In the genomic region with DNA sequence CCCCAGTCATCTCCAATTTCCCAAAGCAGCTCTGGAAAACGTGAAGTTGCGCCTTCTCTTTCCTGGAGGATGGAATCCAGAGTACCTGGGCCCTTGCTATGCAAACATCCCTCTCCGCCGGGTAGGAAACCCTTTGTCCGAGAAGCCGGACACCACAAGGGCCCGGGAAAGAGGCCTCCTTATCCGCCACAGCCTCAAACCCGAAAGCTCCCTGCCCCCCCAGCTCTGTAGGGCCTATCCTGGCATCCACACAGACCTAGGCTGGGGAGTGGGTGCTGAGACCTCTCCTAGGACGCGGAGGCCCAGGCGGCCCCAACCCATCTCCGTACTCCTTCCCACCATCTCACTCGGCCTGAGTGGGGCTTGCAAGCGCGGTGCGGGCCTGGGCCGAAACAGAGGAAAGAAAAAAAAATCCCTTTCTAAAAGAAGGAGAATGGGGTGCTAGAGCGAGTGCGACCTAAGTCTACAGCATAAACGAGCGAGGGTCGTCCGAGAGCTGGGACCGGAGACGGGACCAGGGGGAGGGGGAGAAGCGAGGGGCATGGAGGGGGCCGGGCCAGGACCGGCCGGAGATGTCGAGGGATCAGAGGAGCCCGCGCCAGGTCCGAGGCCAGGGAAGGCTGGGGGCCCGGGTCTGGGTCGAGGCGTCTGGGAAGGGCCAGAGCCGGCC, we compare ENCODE assay signal across 8 cellular contexts. TPM values are rescaled to one million over a fixed set of nuclear protein-coding genes. Genes with fewer than 3 reads are reported as not detected.
DNase-seq lines count a peak whose midpoint lies in the region; ATAC-seq and TF ChIP-seq lines count a peak whose summit lies in the region.

No MANE protein-coding gene starts in this region.

- no peaks in the 10 kb centered on the region for H3K27me3 ChIP-seq in tibial artery

- ATAC-seq in GM19397 (IDR thresholded peaks at IDR 0.05; ENCODE audit: unreplicated experiment) (peak; percentile 32), GM19351 (IDR thresholded peaks at IDR 0.05; ENCODE audit: unreplicated experiment) (no peak)

- intact Hi-C loops in tibial artery (cut with DNase I; ENCODE audit: low total_unique reads): loop anchor here (10.0 kb wide), 1 partner anchor 279 kb away; a partner anchor contains a TSS

- no peak for TF ChIP-seq CTCF in AG10803 (conservative IDR thresholded peaks at IDR 0.05; ENCODE audit: low read length)
- TF ChIP-seq CTCF in epithelial cell of proximal tubule (conservative IDR thresholded peaks at IDR 0.05; ENCODE audit: low read depth, low read length): no peak
- TF ChIP-seq CTCF in tibial artery (IDR thresholded peaks at IDR 0.05): no peak

- H3K4me3 ChIP-seq in AG10803 (ENCODE audit: low read length) (peak overlapping the region; percentile 96), epithelial cell of proximal tubule (ENCODE audit: low read depth, low read length) (peak overlapping the region; percentile 71), tibial artery (peak overlapping the region; percentile 92 to 97)
- H3K4me3 ChIP-seq in Jurkat, Clone E6-1 (ENCODE audit: low read length): peak overlapping the region; percentile 99

- H3K4me1 ChIP-seq in tibial artery: peaks cover 0 to 53% (median 40%) of the 10 kb centered on the region in 4 donors

- H3K9me3 ChIP-seq in tibial artery: no peaks in the 10 kb centered on the region

- DNase-seq in AG10803 (ENCODE audit: low read depth): peak; percentile 25
- DNase-seq in Jurkat, Clone E6-1 (ENCODE audit: low read depth, low spot score): no peak
- peak; percentile 1 for DNase-seq in activated T-cell treated with anti-CD3 and anti-CD28 coated beads for 4 hours
- no peak for DNase-seq in epithelial cell of proximal tubule (ENCODE audit: low read depth)
- peak; percentile 29 for DNase-seq in myocyte (ENCODE audit: low read depth)
- peak; percentile 21 to 68 for DNase-seq in tibial artery

- no peaks in the 10 kb centered on the region for H3K36me3 ChIP-seq in tibial artery

- peak overlapping the region; percentile 98 for H3K27ac ChIP-seq in tibial artery

RNA-seq across cellular contexts. Expression of a gene that starts 0.6 kb away (rescaled TPM):
- polyA plus RNA-seq in Jurkat, Clone E6-1 (2012; ENCODE audit: insufficient read depth, insufficient read length): 24.2 TPM
- total RNA-seq in epithelial cell of proximal tubule (41.3 and 42.8 TPM in 2 replicates), myocyte (102 and 122 TPM in 2 replicates)
- polyA plus RNA-seq in myocyte (2012): 51.6 TPM

Comparison
In these comparisons a context has a peak if more than half of its experiments do, and no peak if none do; other contexts are left out.
1. DNase-seq: peak in AG10803 (single experiment), activated T-cell treated with anti-CD3 and anti-CD28 coated beads for 4 hours (single experiment), myocyte (single experiment) and tibial artery (2 of 2); none in Jurkat, Clone E6-1 (single experiment) and epithelial cell of proximal tubule (single experiment).
2. Peak in every context shown above with its lines, with median percentiles within 50 percentile points of each other: H3K4me3 ChIP-seq.